In genomic region chr1:178806665-178807300, GRCh38 we compare ENCODE assay signal across 32 cellular contexts.
"Had no signal": no experiment of that assay in that cellular context is flagged by ENCODE, and none has a peak within 500 bp of the region (broad histone marks: within the 10 kb centered on the region; RNA-seq: fewer than 3 reads in every experiment).

No MANE protein-coding gene starts in this region.

- H3K4me3 ChIP-seq: adrenal gland, body of pancreas, esophagus squamous epithelium, gastroesophageal sphincter had no signal

- FAIRE-seq: colon, endometrium, endothelial cell of umbilical vein had no signal

- ATAC-seq: activated CD4-positive, alpha-beta T cell treated with anti-CD3 and anti-CD28 coated beads for 36 hours; activated CD8-positive, alpha-beta memory T cell treated with anti-CD3 and anti-CD28 coated beads, Interleukin-2, amount 10 ng/mL, durations not matched to agents 7 days and 5 days; activated CD8-positive, alpha-beta T cell treated with anti-CD3 and anti-CD28 coated beads, Interleukin-2, amount 10 ng/mL, durations not matched to agents 7 days and 5 days; activated naive CD8-positive, alpha-beta T cell treated with anti-CD3 and anti-CD28 coated beads, Interleukin-2, amount 50 U/mL, for 24 hours; body of pancreas; gastroesophageal sphincter had no signal

- DNase-seq: activated CD4-positive, alpha-beta memory T cell treated with anti-CD3 and anti-CD28 coated beads for 36 hours; activated CD4-positive, alpha-beta T cell treated with anti-CD3 and anti-CD28 coated beads for 36 hours; activated CD4-positive, alpha-beta T cell treated with anti-CD3 and anti-CD28 coated beads, Interleukin-2, amount 10 ng/mL, durations not matched to agents 24 days and 14 days; activated CD4-positive, CD25-positive, alpha-beta regulatory T cell; activated CD4-positive, CD25-positive, alpha-beta regulatory T cell treated with anti-CD3 and anti-CD28 coated beads, Interleukin-2, amount 50 U/mL, for 72 hours; activated CD8-positive, alpha-beta memory T cell treated with anti-CD3 and anti-CD28 coated beads, Interleukin-2, amount 10 ng/mL, durations not matched to agents 7 days and 5 days; activated CD8-positive, alpha-beta memory T cell treated with anti-CD3 and anti-CD28 coated beads, Interleukin-2, amount 50 U/mL, for 4 hours; activated CD8-positive, alpha-beta T cell treated with anti-CD3 and anti-CD28 coated beads, Interleukin-2, amount 10 ng/mL, durations not matched to agents 7 days and 5 days; activated effector memory CD4-positive, alpha-beta T cell treated with anti-CD3 and anti-CD28 coated beads, Interleukin-2, amount 50 U/mL, for 16 hours; activated naive CD4-positive, alpha-beta T cell treated with anti-CD3 and anti-CD28 coated beads for 36 hours; activated naive CD8-positive, alpha-beta T cell treated with anti-CD3 and anti-CD28 coated beads for 36 hours; activated naive CD8-positive, alpha-beta T cell treated with anti-CD3 and anti-CD28 coated beads, Interleukin-2, amount 50 U/mL, for 24 hours; activated T-cell treated with anti-CD3 and anti-CD28 coated beads, Interleukin-2, amount 50 U/mL, for 1 hour; activated T-cell treated with anti-CD3 and anti-CD28 coated beads, Interleukin-2, amount 50 U/mL, for 48 hours; adrenal gland; amygdala; aorta; body of pancreas; caudate nucleus; effector CD8-positive, alpha-beta T cell; esophagus squamous epithelium; foreskin melanocyte; T-helper 2 cell had no signal

- H3K4me3 Mint-ChIP-seq: activated CD4-positive, alpha-beta memory T cell treated with anti-CD3 and anti-CD28 coated beads for 36 hours; activated CD4-positive, alpha-beta T cell treated with anti-CD3 and anti-CD28 coated beads for 36 hours; activated CD4-positive, alpha-beta T cell treated with anti-CD3 and anti-CD28 coated beads, Interleukin-2, amount 10 ng/mL, durations not matched to agents 24 days and 14 days; activated CD8-positive, alpha-beta memory T cell treated with anti-CD3 and anti-CD28 coated beads, Interleukin-2, amount 10 ng/mL, durations not matched to agents 7 days and 5 days; activated CD8-positive, alpha-beta T cell treated with anti-CD3 and anti-CD28 coated beads, Interleukin-2, amount 10 ng/mL, durations not matched to agents 7 days and 5 days; activated naive CD4-positive, alpha-beta T cell treated with anti-CD3 and anti-CD28 coated beads for 36 hours; activated naive CD4-positive, alpha-beta T cell treated with anti-CD3 and anti-CD28 coated beads, Interleukin-2, amount 50 U/mL, for 24 hours; activated naive CD8-positive, alpha-beta T cell treated with anti-CD3 and anti-CD28 coated beads for 36 hours; activated naive CD8-positive, alpha-beta T cell treated with anti-CD3 and anti-CD28 coated beads, Interleukin-2, amount 50 U/mL, for 24 hours; activated T-helper 1 cell treated with anti-CD3 and anti-CD28 coated beads, Interleukin-12 subunit alpha, Interleukin-12 subunit beta, Interleukin-2, Interleukin-4 antibody, amounts not matched to agents 30 ng/mL and 10 ng/mL and 1 ng/mL, durations not matched to agents 14 hours and 24 hours and 36 hours had no signal

- H3K4me1 ChIP-seq: adrenal gland, body of pancreas, esophagus squamous epithelium, gastroesophageal sphincter had no signal

- H3K27me3 Mint-ChIP-seq: activated CD4-positive, alpha-beta memory T cell treated with anti-CD3 and anti-CD28 coated beads for 36 hours; activated CD4-positive, alpha-beta T cell treated with anti-CD3 and anti-CD28 coated beads for 36 hours; activated CD4-positive, alpha-beta T cell treated with anti-CD3 and anti-CD28 coated beads, Interleukin-2, amount 10 ng/mL, durations not matched to agents 24 days and 14 days; activated naive CD4-positive, alpha-beta T cell treated with anti-CD3 and anti-CD28 coated beads, Interleukin-2, amount 50 U/mL, for 24 hours; activated naive CD8-positive, alpha-beta T cell treated with anti-CD3 and anti-CD28 coated beads for 36 hours; activated naive CD8-positive, alpha-beta T cell treated with anti-CD3 and anti-CD28 coated beads, Interleukin-2, amount 50 U/mL, for 24 hours had no signal

- H3K36me3 ChIP-seq: adrenal gland had no signal

- H3K4me1 Mint-ChIP-seq: activated CD4-positive, alpha-beta T cell treated with anti-CD3 and anti-CD28 coated beads for 36 hours; activated CD4-positive, alpha-beta T cell treated with anti-CD3 and anti-CD28 coated beads, Interleukin-2, amount 10 ng/mL, durations not matched to agents 24 days and 14 days; activated CD8-positive, alpha-beta memory T cell treated with anti-CD3 and anti-CD28 coated beads, Interleukin-2, amount 10 ng/mL, durations not matched to agents 7 days and 5 days; activated naive CD4-positive, alpha-beta T cell treated with anti-CD3 and anti-CD28 coated beads, Interleukin-2, amount 50 U/mL, for 24 hours; activated naive CD8-positive, alpha-beta T cell treated with anti-CD3 and anti-CD28 coated beads for 36 hours; activated naive CD8-positive, alpha-beta T cell treated with anti-CD3 and anti-CD28 coated beads, Interleukin-2, amount 50 U/mL, for 24 hours had no signal

- H3K36me3 Mint-ChIP-seq: activated CD4-positive, alpha-beta memory T cell treated with anti-CD3 and anti-CD28 coated beads for 36 hours; activated CD8-positive, alpha-beta memory T cell treated with anti-CD3 and anti-CD28 coated beads, Interleukin-2, amount 10 ng/mL, durations not matched to agents 7 days and 5 days had no signal

- H3K9me3 Mint-ChIP-seq: activated CD4-positive, alpha-beta memory T cell treated with anti-CD3 and anti-CD28 coated beads for 36 hours; activated CD4-positive, alpha-beta T cell treated with anti-CD3 and anti-CD28 coated beads, Interleukin-2, amount 10 ng/mL, durations not matched to agents 24 days and 14 days; activated naive CD4-positive, alpha-beta T cell treated with anti-CD3 and anti-CD28 coated beads for 36 hours; activated naive CD4-positive, alpha-beta T cell treated with anti-CD3 and anti-CD28 coated beads, Interleukin-2, amount 50 U/mL, for 24 hours; activated naive CD8-positive, alpha-beta T cell treated with anti-CD3 and anti-CD28 coated beads, Interleukin-2, amount 50 U/mL, for 24 hours; activated T-helper 1 cell treated with anti-CD3 and anti-CD28 coated beads, Interleukin-12 subunit alpha, Interleukin-12 subunit beta, Interleukin-2, Interleukin-4 antibody, amounts not matched to agents 30 ng/mL and 10 ng/mL and 1 ng/mL, durations not matched to agents 14 hours and 24 hours and 36 hours; activated T-helper 2 cell treated with anti-CD3 and anti-CD28 coated beads, Interferon-gamma antibody, Interleukin-2, Interleukin-4, amounts not matched to agents 10 μg/mL and 5 μg/mL and 100 μg/mL, durations not matched to agents 14 hours and 24 hours and 36 hours had no signal

- H3K9me3 ChIP-seq: adrenal gland, body of pancreas, esophagus squamous epithelium, gastroesophageal sphincter had no signal

- H3K27ac ChIP-seq: adrenal gland, body of pancreas, epithelial cell of prostate, esophagus squamous epithelium, gastroesophageal sphincter, VCaP had no signal

- H3K27me3 ChIP-seq: adrenal gland, body of pancreas, esophagus squamous epithelium, gastroesophageal sphincter had no signal

- H3K27ac Mint-ChIP-seq: activated CD4-positive, alpha-beta memory T cell treated with anti-CD3 and anti-CD28 coated beads for 36 hours; activated CD4-positive, alpha-beta T cell treated with anti-CD3 and anti-CD28 coated beads for 36 hours; activated CD4-positive, alpha-beta T cell treated with anti-CD3 and anti-CD28 coated beads, Interleukin-2, amount 10 ng/mL, durations not matched to agents 24 days and 14 days; activated CD8-positive, alpha-beta memory T cell treated with anti-CD3 and anti-CD28 coated beads, Interleukin-2, amount 10 ng/mL, durations not matched to agents 7 days and 5 days; activated CD8-positive, alpha-beta T cell treated with anti-CD3 and anti-CD28 coated beads, Interleukin-2, amount 10 ng/mL, durations not matched to agents 7 days and 5 days; activated naive CD4-positive, alpha-beta T cell treated with anti-CD3 and anti-CD28 coated beads for 36 hours; activated naive CD4-positive, alpha-beta T cell treated with anti-CD3 and anti-CD28 coated beads, Interleukin-2, amount 50 U/mL, for 24 hours; activated naive CD8-positive, alpha-beta T cell treated with anti-CD3 and anti-CD28 coated beads for 36 hours; activated naive CD8-positive, alpha-beta T cell treated with anti-CD3 and anti-CD28 coated beads, Interleukin-2, amount 50 U/mL, for 24 hours; activated T-helper 1 cell treated with anti-CD3 and anti-CD28 coated beads, Interleukin-12 subunit alpha, Interleukin-12 subunit beta, Interleukin-2, Interleukin-4 antibody, amounts not matched to agents 30 ng/mL and 10 ng/mL and 1 ng/mL, durations not matched to agents 14 hours and 24 hours and 36 hours; activated T-helper 2 cell treated with anti-CD3 and anti-CD28 coated beads, Interferon-gamma antibody, Interleukin-2, Interleukin-4, amounts not matched to agents 10 μg/mL and 5 μg/mL and 100 μg/mL, durations not matched to agents 14 hours and 24 hours and 36 hours had no signal
